Comparison of ENCODE assay signal across 1 cellular context in the genomic region with DNA sequence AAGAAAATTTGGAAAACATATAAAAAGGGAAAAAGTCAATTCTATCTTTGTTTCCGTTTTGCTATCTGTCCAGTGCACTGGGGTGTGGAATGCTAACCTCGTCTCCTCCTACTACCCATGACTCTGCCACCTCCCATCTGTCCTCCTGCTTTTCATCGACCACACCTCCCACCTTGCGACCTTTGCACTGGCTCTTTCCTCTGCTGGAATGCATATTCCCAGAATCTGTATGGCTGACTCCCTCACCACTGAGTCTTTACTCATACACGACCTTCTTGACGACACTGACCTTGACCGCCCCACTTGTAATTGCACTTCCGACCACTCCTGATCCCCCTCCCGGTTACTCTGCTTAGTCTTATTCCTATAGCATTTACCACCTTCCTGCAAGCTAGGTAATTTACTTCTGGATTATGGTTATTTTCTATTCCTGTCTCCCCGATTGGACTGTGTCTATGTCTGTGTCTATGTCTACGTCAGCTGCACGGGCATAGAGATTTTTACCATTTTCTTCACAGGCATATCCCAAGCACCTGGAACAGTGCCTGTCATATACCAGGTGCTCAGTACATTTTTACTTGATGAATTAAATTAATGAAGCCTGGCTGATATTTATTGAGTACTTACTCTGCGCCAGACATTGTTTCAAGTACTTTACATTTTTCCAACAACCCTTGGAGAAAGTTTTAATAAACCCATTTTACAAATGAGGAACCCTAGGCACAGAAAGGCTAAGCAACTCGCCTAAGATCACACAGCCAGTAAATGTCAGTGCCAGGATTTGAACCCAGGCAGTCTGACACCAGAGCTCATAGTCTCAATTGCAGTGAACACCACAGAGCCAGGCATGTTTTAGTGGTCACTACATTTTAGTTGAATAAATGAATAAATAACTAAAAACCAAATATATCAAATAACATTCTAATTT.
TF ChIP-seq lines count a peak whose summit lies in the region.

No MANE protein-coding gene starts in this region.

TF ChIP-seq in K562, 482 proteins besides CTCF, POLR2A, EP300 and RAD21 (continued from another document and continues in another):
- TF ChIP-seq MTA2 (IDR thresholded peaks at IDR 0.05; ENCODE audit: low read depth) (0 out of 2 replicates have a peak, but pooled peaks have one; percentile 29), MTF1 (CRISPR knock-in tag; IDR thresholded peaks at IDR 0.05; ENCODE audit: borderline replicate concordance) (no peak), FOXA1 (IDR thresholded peaks at IDR 0.05; ENCODE audit: borderline replicate concordance) (no peak), CBFA2T2 (conservative IDR thresholded peaks at IDR 0.05) (peak; percentile 48), TAF7 (tag; IDR thresholded peaks at IDR 0.05) (no peak), NR2C2 (CRISPR knock-in tag; IDR thresholded peaks at IDR 0.05) (0 out of 2 replicates have a peak, but pooled peaks have one; percentile 33), NR2C2 (tag; IDR thresholded peaks at IDR 0.05) (peak; percentile 56), ZNF12 (CRISPR knock-in tag; IDR thresholded peaks at IDR 0.05) (no peak), ZNF146 (CRISPR knock-in tag; IDR thresholded peaks at IDR 0.05; ENCODE audit: unreplicated experiment) (no peak), UBTF (IDR thresholded peaks at IDR 0.05; ENCODE audit: borderline replicate concordance in 1 of 2, low read depth in 2 of 2, low read length in 2 of 2) (no peak), TOE1 (IDR thresholded peaks at IDR 0.05; ENCODE audit: borderline replicate concordance) (0 out of 2 replicates have a peak, but pooled peaks have one; percentile 25), TOE1 (CRISPR knock-in tag; IDR thresholded peaks at IDR 0.05; ENCODE audit: borderline replicate concordance, low read depth) (no peak), ZFP36 (IDR thresholded peaks at IDR 0.05; ENCODE audit: low read depth, low read length, partially characterized antibody) (peak; percentile 67), CBFB (CRISPR knock-in tag; IDR thresholded peaks at IDR 0.05) (no peak), OTX1 (CRISPR knock-in tag; IDR thresholded peaks at IDR 0.05) (0 out of 2 replicates have a peak, but pooled peaks have one; percentile 48), CREB1 (IDR thresholded peaks at IDR 0.05) (no peak), CREB1 (CRISPR knock-in tag; IDR thresholded peaks at IDR 0.05) (0 out of 2 replicates have a peak, but pooled peaks have one; percentile 17), HBP1 (CRISPR knock-in tag; IDR thresholded peaks at IDR 0.05) (0 out of 2 replicates have a peak, but pooled peaks have one; percentile 38), CTBP1 (IDR thresholded peaks at IDR 0.05; ENCODE audit: borderline replicate concordance) (peak; percentile 48; the same call in 1 of the 2 replicates), TCF3 (CRISPR knock-in tag; IDR thresholded peaks at IDR 0.05) (peak; percentile 76), RBM25 (IDR thresholded peaks at IDR 0.05; ENCODE audit: low read depth, low read length, severe bottlenecking) (peak; percentile 67), SMARCE1 (IDR thresholded peaks at IDR 0.05) (no peak), NFIC (IDR thresholded peaks at IDR 0.05) (no peak), ATF1 (CRISPR knock-in tag; IDR thresholded peaks at IDR 0.05) (no peak), ATF1 (tag; IDR thresholded peaks at IDR 0.05) (0 out of 2 replicates have a peak, but pooled peaks have one; percentile 13), PKNOX1 (IDR thresholded peaks at IDR 0.05) (0 out of 2 replicates have a peak, but pooled peaks have one; percentile 4), RCOR1 (IDR thresholded peaks at IDR 0.05; ENCODE audit: borderline replicate concordance in 1 of 2, low read depth in 2 of 2, low read length in 2 of 2) (0 out of 4 replicates have a peak, but pooled peaks of 1 of the 2 experiments have one; percentile 5), EP400 (IDR thresholded peaks at IDR 0.05) (0 out of 2 replicates have a peak, but pooled peaks have one; percentile 18), ZNF232 (CRISPR knock-in tag; IDR thresholded peaks at IDR 0.05) (no peak), HDAC1 (IDR thresholded peaks at IDR 0.05) (peak in 1 of 2 experiments; percentile 67; a peak in 2 of 4 replicates), NR2C1 (IDR thresholded peaks at IDR 0.05) (peak; percentile 75), NR2C1 (tag; IDR thresholded peaks at IDR 0.05) (peak; percentile 45; the same call in 1 of the 2 replicates), ARID1B (IDR thresholded peaks at IDR 0.05) (peak; percentile 83), ZBTB26 (CRISPR knock-in tag; IDR thresholded peaks at IDR 0.05) (peak; percentile 79; the same call in 1 of the 2 replicates), CEBPG (CRISPR knock-in tag; IDR thresholded peaks at IDR 0.05) (no peak), CEBPG (tag; conservative IDR thresholded peaks at IDR 0.05 in 1 of 2, IDR thresholded peaks at IDR 0.05 in 1 of 2) (no peak), MLLT1 (IDR thresholded peaks at IDR 0.05) (0 out of 4 replicates have a peak, but pooled peaks of 1 of the 2 experiments have one; percentile 48), RNF2 (IDR thresholded peaks at IDR 0.05) (no peak)
- TF ChIP-seq, protein P1, sequence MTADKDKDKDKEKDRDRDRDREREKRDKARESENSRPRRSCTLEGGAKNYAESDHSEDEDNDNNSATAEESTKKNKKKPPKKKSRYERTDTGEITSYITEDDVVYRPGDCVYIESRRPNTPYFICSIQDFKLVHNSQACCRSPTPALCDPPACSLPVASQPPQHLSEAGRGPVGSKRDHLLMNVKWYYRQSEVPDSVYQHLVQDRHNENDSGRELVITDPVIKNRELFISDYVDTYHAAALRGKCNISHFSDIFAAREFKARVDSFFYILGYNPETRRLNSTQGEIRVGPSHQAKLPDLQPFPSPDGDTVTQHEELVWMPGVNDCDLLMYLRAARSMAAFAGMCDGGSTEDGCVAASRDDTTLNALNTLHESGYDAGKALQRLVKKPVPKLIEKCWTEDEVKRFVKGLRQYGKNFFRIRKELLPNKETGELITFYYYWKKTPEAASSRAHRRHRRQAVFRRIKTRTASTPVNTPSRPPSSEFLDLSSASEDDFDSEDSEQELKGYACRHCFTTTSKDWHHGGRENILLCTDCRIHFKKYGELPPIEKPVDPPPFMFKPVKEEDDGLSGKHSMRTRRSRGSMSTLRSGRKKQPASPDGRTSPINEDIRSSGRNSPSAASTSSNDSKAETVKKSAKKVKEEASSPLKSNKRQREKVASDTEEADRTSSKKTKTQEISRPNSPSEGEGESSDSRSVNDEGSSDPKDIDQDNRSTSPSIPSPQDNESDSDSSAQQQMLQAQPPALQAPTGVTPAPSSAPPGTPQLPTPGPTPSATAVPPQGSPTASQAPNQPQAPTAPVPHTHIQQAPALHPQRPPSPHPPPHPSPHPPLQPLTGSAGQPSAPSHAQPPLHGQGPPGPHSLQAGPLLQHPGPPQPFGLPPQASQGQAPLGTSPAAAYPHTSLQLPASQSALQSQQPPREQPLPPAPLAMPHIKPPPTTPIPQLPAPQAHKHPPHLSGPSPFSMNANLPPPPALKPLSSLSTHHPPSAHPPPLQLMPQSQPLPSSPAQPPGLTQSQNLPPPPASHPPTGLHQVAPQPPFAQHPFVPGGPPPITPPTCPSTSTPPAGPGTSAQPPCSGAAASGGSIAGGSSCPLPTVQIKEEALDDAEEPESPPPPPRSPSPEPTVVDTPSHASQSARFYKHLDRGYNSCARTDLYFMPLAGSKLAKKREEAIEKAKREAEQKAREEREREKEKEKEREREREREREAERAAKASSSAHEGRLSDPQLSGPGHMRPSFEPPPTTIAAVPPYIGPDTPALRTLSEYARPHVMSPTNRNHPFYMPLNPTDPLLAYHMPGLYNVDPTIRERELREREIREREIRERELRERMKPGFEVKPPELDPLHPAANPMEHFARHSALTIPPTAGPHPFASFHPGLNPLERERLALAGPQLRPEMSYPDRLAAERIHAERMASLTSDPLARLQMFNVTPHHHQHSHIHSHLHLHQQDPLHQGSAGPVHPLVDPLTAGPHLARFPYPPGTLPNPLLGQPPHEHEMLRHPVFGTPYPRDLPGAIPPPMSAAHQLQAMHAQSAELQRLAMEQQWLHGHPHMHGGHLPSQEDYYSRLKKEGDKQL (CRISPR knock-in tag; IDR thresholded peaks at IDR 0.05; ENCODE audit: borderline replicate concordance) = no peak
- TF ChIP-seq, protein P2, sequence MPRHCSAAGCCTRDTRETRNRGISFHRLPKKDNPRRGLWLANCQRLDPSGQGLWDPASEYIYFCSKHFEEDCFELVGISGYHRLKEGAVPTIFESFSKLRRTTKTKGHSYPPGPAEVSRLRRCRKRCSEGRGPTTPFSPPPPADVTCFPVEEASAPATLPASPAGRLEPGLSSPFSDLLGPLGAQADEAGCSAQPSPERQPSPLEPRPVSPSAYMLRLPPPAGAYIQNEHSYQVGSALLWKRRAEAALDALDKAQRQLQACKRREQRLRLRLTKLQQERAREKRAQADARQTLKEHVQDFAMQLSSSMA (CRISPR knock-in tag; IDR thresholded peaks at IDR 0.05) = no peak
- TF ChIP-seq, protein P3, sequence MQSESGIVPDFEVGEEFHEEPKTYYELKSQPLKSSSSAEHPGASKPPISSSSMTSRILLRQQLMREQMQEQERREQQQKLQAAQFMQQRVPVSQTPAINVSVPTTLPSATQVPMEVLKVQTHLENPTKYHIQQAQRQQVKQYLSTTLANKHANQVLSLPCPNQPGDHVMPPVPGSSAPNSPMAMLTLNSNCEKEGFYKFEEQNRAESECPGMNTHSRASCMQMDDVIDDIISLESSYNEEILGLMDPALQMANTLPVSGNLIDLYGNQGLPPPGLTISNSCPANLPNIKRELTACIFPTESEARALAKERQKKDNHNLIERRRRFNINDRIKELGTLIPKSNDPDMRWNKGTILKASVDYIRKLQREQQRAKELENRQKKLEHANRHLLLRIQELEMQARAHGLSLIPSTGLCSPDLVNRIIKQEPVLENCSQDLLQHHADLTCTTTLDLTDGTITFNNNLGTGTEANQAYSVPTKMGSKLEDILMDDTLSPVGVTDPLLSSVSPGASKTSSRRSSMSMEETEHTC (IDR thresholded peaks at IDR 0.05) = no peak
- TF ChIP-seq, protein P4, sequence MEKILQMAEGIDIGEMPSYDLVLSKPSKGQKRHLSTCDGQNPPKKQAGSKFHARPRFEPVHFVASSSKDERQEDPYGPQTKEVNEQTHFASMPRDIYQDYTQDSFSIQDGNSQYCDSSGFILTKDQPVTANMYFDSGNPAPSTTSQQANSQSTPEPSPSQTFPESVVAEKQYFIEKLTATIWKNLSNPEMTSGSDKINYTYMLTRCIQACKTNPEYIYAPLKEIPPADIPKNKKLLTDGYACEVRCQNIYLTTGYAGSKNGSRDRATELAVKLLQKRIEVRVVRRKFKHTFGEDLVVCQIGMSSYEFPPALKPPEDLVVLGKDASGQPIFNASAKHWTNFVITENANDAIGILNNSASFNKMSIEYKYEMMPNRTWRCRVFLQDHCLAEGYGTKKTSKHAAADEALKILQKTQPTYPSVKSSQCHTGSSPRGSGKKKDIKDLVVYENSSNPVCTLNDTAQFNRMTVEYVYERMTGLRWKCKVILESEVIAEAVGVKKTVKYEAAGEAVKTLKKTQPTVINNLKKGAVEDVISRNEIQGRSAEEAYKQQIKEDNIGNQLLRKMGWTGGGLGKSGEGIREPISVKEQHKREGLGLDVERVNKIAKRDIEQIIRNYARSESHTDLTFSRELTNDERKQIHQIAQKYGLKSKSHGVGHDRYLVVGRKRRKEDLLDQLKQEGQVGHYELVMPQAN (IDR thresholded peaks at IDR 0.05; ENCODE audit: borderline replicate concordance) = no peak
